In genomic region chr4:138910914-138911336, GRCh38 we compare ENCODE assay signal across 8 cellular contexts.
DNase-seq lines count a peak whose midpoint lies in the region; ATAC-seq and TF ChIP-seq lines count a peak whose summit lies in the region.

No MANE protein-coding gene starts in this region.

- WGBS in tibial nerve, 2 donors, result 27 to 29% methylated on average over 12 of the region's 12 CpGs

- H3K4me1 ChIP-seq in duodenal mucosa (ENCODE audit: control insufficient read depth in 1 of 2, insufficient read depth in 2 of 2, low read length in 2 of 2) (peaks cover 7 to 10% of the 10 kb centered on the region in 2 donors), lower lobe of right lung (peaks cover 30% of the 10 kb centered on the region), tibial nerve (peaks cover 0 to 17% (median 6%) of the 10 kb centered on the region in 4 donors)

- no peak for TF ChIP-seq CTCF in lower lobe of right lung (IDR thresholded peaks at IDR 0.05)
- TF ChIP-seq CTCF in tibial nerve (IDR thresholded peaks at IDR 0.05), result no peak

- peak overlapping the region; percentile 10 to 19 for H3K4me3 ChIP-seq in duodenal mucosa (ENCODE audit: low read depth in 1 of 2, low read length in 2 of 2)
- no peak overlapping the region for H3K4me3 ChIP-seq in lower lobe of right lung
- no peak overlapping the region for H3K4me3 ChIP-seq in tibial nerve

- H3K27me3 ChIP-seq in duodenal mucosa (ENCODE audit: control insufficient read depth in 1 of 2, insufficient read depth in 2 of 2, low read length in 2 of 2) (no peaks in the 10 kb centered on the region), lower lobe of right lung (ENCODE audit: low read depth) (no peaks in the 10 kb centered on the region), tibial nerve (no peaks in the 10 kb centered on the region)

- ATAC-seq in lower lobe of right lung (peak; percentile 94 to 96), GM19351 (IDR thresholded peaks at IDR 0.05; ENCODE audit: unreplicated experiment) (no peak)

- H3K36me3 ChIP-seq in duodenal mucosa (ENCODE audit: control insufficient read depth in 1 of 2, insufficient read depth in 2 of 2, low read length in 2 of 2) (no peaks in the 10 kb centered on the region), lower lobe of right lung (no peaks in the 10 kb centered on the region), tibial nerve (no peaks in the 10 kb centered on the region)

- intact Hi-C loops in lower lobe of right lung (cut with DNase I), result no loop called here

- peak; percentile 23 to 66 for TF ChIP-seq EP300 in tibial nerve (IDR thresholded peaks at IDR 0.05)

- no peak overlapping the region for H3K9ac ChIP-seq in duodenal mucosa (ENCODE audit: low read depth in 1 of 2, low read length in 2 of 2)

- DNase-seq in GM04503 (ENCODE audit: low read depth) (peak; percentile 56), NCI-H69 (lab: John Stamatoyannopoulos, UW) (peak; percentile 95), lower lobe of right lung (peak; percentile 76), tibial nerve (ENCODE audit: low spot score in 2 of 2) (peak; percentile 23 to 55), NCI-H524 treated with DMSO at 0.1 percent for 48 hours (lab: John Stamatoyannopoulos, UW) (no peak), SKM-1 treated with dmso at 0.1 percent for 144 hours (lab: John Stamatoyannopoulos, UW; ENCODE audit: unreplicated experiment) (no peak)

- no peak for TF ChIP-seq POLR2A in tibial nerve (IDR thresholded peaks at IDR 0.05)

- H3K9me3 ChIP-seq in duodenal mucosa (ENCODE audit: control insufficient read depth in 1 of 2, low read length in 2 of 2) (no peaks in the 10 kb centered on the region), lower lobe of right lung (no peaks in the 10 kb centered on the region), tibial nerve (no peaks in the 10 kb centered on the region)

- peak overlapping the region; percentile 39 for H3K27ac ChIP-seq in duodenal mucosa (ENCODE audit: low read depth, low read length)
- peak overlapping the region; percentile 83 for H3K27ac ChIP-seq in lower lobe of right lung
- H3K27ac ChIP-seq in tibial nerve, result peak overlapping the region in 1 of 4 donors; percentile 52

Comparison
In these comparisons a context has a peak if more than half of its experiments do, and no peak if none do; other contexts are left out.
1. DNase-seq: peak in GM04503 (single experiment), NCI-H69 (single experiment), lower lobe of right lung (single experiment) and tibial nerve (2 of 2); none in NCI-H524 treated with DMSO at 0.1 percent for 48 hours (single experiment) and SKM-1 treated with dmso at 0.1 percent for 144 hours (single experiment).
2. H3K4me3 ChIP-seq: peak in duodenal mucosa (2 of 2); none in lower lobe of right lung (single experiment) and tibial nerve (0 of 4).